ENCODE assay signal across 9 cellular contexts in the genomic region with DNA sequence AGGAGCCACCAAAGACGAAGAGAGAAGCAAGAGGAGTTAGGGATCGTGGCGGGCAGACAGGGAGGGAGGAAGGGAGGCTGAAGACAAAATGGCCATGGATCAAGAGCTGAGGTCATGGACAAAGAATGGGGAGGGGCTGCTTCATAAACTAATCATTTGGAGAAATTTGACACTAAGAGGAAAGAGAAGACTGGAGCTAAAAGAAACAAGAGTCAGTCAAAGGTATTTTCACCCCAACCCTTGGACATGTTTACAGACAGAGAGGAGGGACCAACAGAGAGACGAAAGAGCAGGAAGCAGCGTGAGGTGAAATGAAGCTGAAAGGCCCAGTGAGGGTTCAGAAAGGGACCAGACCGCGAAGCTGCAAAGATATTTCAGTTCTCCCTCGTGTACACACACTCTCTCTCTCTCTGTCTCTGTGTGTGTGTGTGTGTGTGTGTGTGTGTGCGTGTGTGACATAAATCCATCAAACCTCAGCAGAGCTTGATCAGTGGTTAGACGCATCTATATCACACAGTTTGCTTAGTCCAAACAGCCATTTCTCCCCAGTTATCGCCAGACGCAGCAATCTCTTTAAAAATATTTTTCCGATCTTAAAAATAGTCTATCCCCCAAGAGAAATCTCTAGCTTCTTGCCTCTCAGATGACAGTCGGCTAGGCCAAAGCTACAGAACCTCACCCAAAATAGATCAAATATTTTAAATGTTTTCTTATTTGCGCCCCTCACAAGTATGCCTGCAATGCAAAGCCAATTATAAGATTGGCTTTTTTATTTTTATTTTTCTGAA. TPM values are rescaled to one million over a fixed set of nuclear protein-coding genes. Genes with fewer than 3 reads are reported as not detected.
A peak's percentile ranks its signal among the peaks of the same experiment; 100 is the strongest.
DNase-seq lines count a peak whose midpoint lies in the region; ATAC-seq and TF ChIP-seq lines count a peak whose summit lies in the region.
"Had no signal": no experiment of that assay in that cellular context is flagged by ENCODE, and none has a peak within 500 bp of the region (broad histone marks: within the 10 kb centered on the region; RNA-seq: fewer than 3 reads in every experiment).

No MANE protein-coding gene starts in this region.

- H3K4me2 ChIP-seq in PC-3 (ENCODE audit: low read length): no peak overlapping the region
- H3K4me2 ChIP-seq: KMS-11 had no signal

- no peaks in the 10 kb centered on the region for H3K9me3 ChIP-seq in thoracic aorta
- H3K9me3 ChIP-seq in PC-3 (ENCODE audit: low read length): no peaks in the 10 kb centered on the region

- H3K4me3 Mint-ChIP-seq in effector memory CD8-positive, alpha-beta T cell: no peak overlapping the region

- no peaks in the 10 kb centered on the region for H3K79me2 ChIP-seq in PC-3 (ENCODE audit: low read length)

- POLR2A ChIA-PET in PC-3 (lab: Charles Lee; ENCODE audit: unreplicated experiment): interaction anchor here (0.6 kb wide), 1 partner anchor 710 kb away, joined by 4 read pairs; no protein-coding TSS in a partner anchor

- H3F3A ChIP-seq in PC-3 (ENCODE audit: low read length, unreplicated experiment): no peaks in the 10 kb centered on the region

- no peaks in the 10 kb centered on the region for H3K4me1 Mint-ChIP-seq in effector memory CD8-positive, alpha-beta T cell (ENCODE audit: low read depth in 2 of 2)

- ATAC-seq in GM19395 (IDR thresholded peaks at IDR 0.05; ENCODE audit: unreplicated experiment): peak; percentile 87
- ATAC-seq in HG03159 (IDR thresholded peaks at IDR 0.05; ENCODE audit: unreplicated experiment): peak; percentile 92
- ATAC-seq in thoracic aorta (ENCODE audit: insufficient number of reproducible peaks, low FRiP score, low read depth): peak; percentile 41
- no peak for ATAC-seq in PC-3
- no peak for ATAC-seq in effector memory CD8-positive, alpha-beta T cell (replicated peaks)

- intact Hi-C loops in PC-3 (cut with micrococcal nuclease): no loop called here

- H3K9me3 Mint-ChIP-seq in effector memory CD8-positive, alpha-beta T cell: no peaks in the 10 kb centered on the region

- H3K27ac ChIP-seq in thoracic aorta (peak overlapping the region; percentile 84 to 89), PC-3 (ENCODE audit: low read length) (no peak overlapping the region)
- H3K27ac ChIP-seq: KMS-11 had no signal

- TF ChIP-seq CTCF in fibroblast of mammary gland (conservative IDR thresholded peaks at IDR 0.05; ENCODE audit: control insufficient read depth, insufficient read depth, low read depth, low read length) (no peak), thoracic aorta (IDR thresholded peaks at IDR 0.05) (no peak), PC-3 (conservative IDR thresholded peaks at IDR 0.05; ENCODE audit: low read depth, low read length) (no peak)

- no peak overlapping the region for H3K9ac ChIP-seq in PC-3 (ENCODE audit: low read length)
- H3K9ac ChIP-seq: KMS-11 had no signal

- H3K36me3 Mint-ChIP-seq in effector memory CD8-positive, alpha-beta T cell (ENCODE audit: insufficient read depth): no peaks in the 10 kb centered on the region

- peaks cover 0 to 29% of the 10 kb centered on the region in 2 donors for H3K27me3 Mint-ChIP-seq in effector memory CD8-positive, alpha-beta T cell

- H3K36me3 ChIP-seq in thoracic aorta: no peaks in the 10 kb centered on the region
- no peaks in the 10 kb centered on the region for H3K36me3 ChIP-seq in PC-3 (ENCODE audit: low read depth, low read length)

- no peak overlapping the region for H2AFZ ChIP-seq in PC-3 (ENCODE audit: low read length)

- H3K9me2 ChIP-seq in PC-3 (replicated peaks; ENCODE audit: low read length): no peaks in the 10 kb centered on the region

- no peak overlapping the region for H3K4me3 ChIP-seq in fibroblast of mammary gland (ENCODE audit: control insufficient read depth, low read depth, low read length)
- H3K4me3 ChIP-seq in thoracic aorta: peak overlapping the region; percentile 2
- no peak overlapping the region for H3K4me3 ChIP-seq in PC-3 (ENCODE audit: low read length)

- H3K4me1 ChIP-seq in thoracic aorta (ENCODE audit: control insufficient read depth in 1 of 2, low read depth in 2 of 2): peaks cover 16 to 59% of the 10 kb centered on the region in 2 donors
- peaks cover 4% of the 10 kb centered on the region; the same call in 1 of the 2 replicates for H3K4me1 ChIP-seq in PC-3 (ENCODE audit: insufficient read depth, low read length)

- H3K27ac Mint-ChIP-seq in effector memory CD8-positive, alpha-beta T cell: no peak overlapping the region

- DNase-seq in fibroblast of mammary gland (ENCODE audit: low read depth): peak; percentile 56
- no peak for DNase-seq in thoracic aorta (ENCODE audit: low spot score)
- no peak for DNase-seq in NCI-H82 (lab: John Stamatoyannopoulos, UW)
- no peak for DNase-seq in PC-3
- no peak for DNase-seq in effector memory CD8-positive, alpha-beta T cell
- no peak for DNase-seq in MV-4-11 (lab: John Stamatoyannopoulos, UW)

- H4K20me1 ChIP-seq in PC-3 (ENCODE audit: low read length): no peaks in the 10 kb centered on the region

- H3K27me3 ChIP-seq in thoracic aorta (replicated peaks; ENCODE audit: insufficient read depth) (no peaks in the 10 kb centered on the region), PC-3 (ENCODE audit: low read length) (no peaks in the 10 kb centered on the region)

- CTCF ChIA-PET in PC-3 (lab: Charles Lee): interaction anchor here (0.6 kb wide), 1 partner anchor 56 kb away, joined by 4 read pairs; no protein-coding TSS in a partner anchor

- BruUV-seq in PC-3 (replicated peaks; lab: Mats Ljungman, UMichigan): no TSS peak

RNA-seq across cellular contexts. Expression of a gene that starts 12.5 kb away (rescaled TPM):
- total RNA-seq in thoracic aorta: 1,000 to 10,000 TPM in 1 of 2 donors, 100 to 1,000 TPM in 1; 912 to 1,038 TPM
- total RNA-seq in PC-3 (2014; rRNA removed): 22.1 and 42.4 TPM in 2 replicates

Comparison
In these comparisons a context has a peak if more than half of its experiments do, and no peak if none do; other contexts are left out.
1. ATAC-seq: peak in GM19395 (single experiment), HG03159 (single experiment) and thoracic aorta (single experiment); none in PC-3 (single experiment) and effector memory CD8-positive, alpha-beta T cell (single experiment).
2. RNA of a gene that starts 12.5 kb away (total RNA-seq): 912 to 1,038 TPM in thoracic aorta; 22.1 to 42.4 TPM in PC-3; every median in the first group is over 10 times any median in the second.